1 cellular context compared by ENCODE assay signal in genomic region chr11:45565589-45565988, GRCh38.
TF ChIP-seq lines count a peak whose summit lies in the region.

No MANE protein-coding gene starts in this region.

TF ChIP-seq in HEK293, 187 proteins besides CTCF, POLR2A, EP300 and RAD21 (continued from another document):
- TF ChIP-seq, protein P1, sequence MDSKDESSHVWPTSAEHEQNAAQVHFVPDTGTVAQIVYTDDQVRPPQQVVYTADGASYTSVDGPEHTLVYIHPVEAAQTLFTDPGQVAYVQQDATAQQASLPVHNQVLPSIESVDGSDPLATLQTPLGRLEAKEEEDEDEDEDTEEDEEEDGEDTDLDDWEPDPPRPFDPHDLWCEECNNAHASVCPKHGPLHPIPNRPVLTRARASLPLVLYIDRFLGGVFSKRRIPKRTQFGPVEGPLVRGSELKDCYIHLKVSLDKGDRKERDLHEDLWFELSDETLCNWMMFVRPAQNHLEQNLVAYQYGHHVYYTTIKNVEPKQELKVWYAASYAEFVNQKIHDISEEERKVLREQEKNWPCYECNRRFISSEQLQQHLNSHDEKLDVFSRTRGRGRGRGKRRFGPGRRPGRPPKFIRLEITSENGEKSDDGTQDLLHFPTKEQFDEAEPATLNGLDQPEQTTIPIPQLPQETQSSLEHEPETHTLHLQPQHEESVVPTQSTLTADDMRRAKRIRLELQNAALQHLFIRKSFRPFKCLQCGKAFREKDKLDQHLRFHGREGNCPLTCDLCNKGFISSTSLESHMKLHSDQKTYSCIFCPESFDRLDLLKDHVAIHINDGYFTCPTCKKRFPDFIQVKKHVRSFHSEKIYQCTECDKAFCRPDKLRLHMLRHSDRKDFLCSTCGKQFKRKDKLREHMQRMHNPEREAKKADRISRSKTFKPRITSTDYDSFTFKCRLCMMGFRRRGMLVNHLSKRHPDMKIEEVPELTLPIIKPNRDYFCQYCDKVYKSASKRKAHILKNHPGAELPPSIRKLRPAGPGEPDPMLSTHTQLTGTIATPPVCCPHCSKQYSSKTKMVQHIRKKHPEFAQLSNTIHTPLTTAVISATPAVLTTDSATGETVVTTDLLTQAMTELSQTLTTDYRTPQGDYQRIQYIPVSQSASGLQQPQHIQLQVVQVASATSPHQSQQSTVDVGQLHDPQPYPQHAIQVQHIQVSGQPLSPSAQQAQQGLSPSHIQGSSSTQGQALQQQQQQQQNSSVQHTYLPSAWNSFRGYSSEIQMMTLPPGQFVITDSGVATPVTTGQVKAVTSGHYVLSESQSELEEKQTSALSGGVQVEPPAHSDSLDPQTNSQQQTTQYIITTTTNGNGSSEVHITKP (tag by site-specific recombination; IDR thresholded peaks at IDR 0.05), result no peak
- peak; percentile 77; the same call in 1 of the 2 replicates for TF ChIP-seq ZNF239 (tag by site-specific recombination; IDR thresholded peaks at IDR 0.05)
